9 cellular contexts compared by ENCODE assay signal in genomic region chr5:119470105-119470763, GRCh38. TPM values are rescaled to one million over a fixed set of nuclear protein-coding genes. Genes with fewer than 3 reads are reported as not detected.
A peak's percentile ranks its signal among the peaks of the same experiment; 100 is the strongest.
DNase-seq lines count a peak whose midpoint lies in the region; ATAC-seq and TF ChIP-seq lines count a peak whose summit lies in the region.
"Had no signal": no experiment of that assay in that cellular context is flagged by ENCODE, and none has a peak within 500 bp of the region (broad histone marks: within the 10 kb centered on the region; RNA-seq: fewer than 3 reads in every experiment).

No MANE protein-coding gene starts in this region.

- peaks cover 9% of the 10 kb centered on the region for H3K9me3 ChIP-seq in Karpas-422 (ENCODE audit: low read length)
- no peaks in the 10 kb centered on the region for H3K9me3 ChIP-seq in osteoblast (ENCODE audit: low read depth, low read length)

- no peak overlapping the region for H3K9ac ChIP-seq in Karpas-422 (ENCODE audit: low read length)

- H3K27me3 ChIP-seq in Karpas-422 (ENCODE audit: low read length) (no peaks in the 10 kb centered on the region), osteoblast (ENCODE audit: insufficient read depth, low read length) (no peaks in the 10 kb centered on the region)

- H3K4me3 ChIP-seq in Karpas-422 (ENCODE audit: low read length) = no peak overlapping the region
- H3K4me3 ChIP-seq in osteoblast (ENCODE audit: insufficient read depth, low read length) = no peak overlapping the region

- DNase-seq in left lobe of liver (ENCODE audit: low spot score) (no peak), Karpas-422 (no peak), osteoblast (ENCODE audit: insufficient read length, low spot score, missing footprints) (no peak), OCI-M1 (lab: John Stamatoyannopoulos, UW) (no peak)
- DNase-seq: kidney glomerular epithelial cell had no signal

- peaks cover 58% of the 10 kb centered on the region for H3K79me2 ChIP-seq in Karpas-422 (ENCODE audit: low read length)
- peaks cover 30% of the 10 kb centered on the region for H3K79me2 ChIP-seq in osteoblast (ENCODE audit: insufficient read depth, low read length)

- H3K4me2 ChIP-seq in Karpas-422 (ENCODE audit: low read depth, low read length, poor library complexity, severe bottlenecking) (no peak overlapping the region), osteoblast (ENCODE audit: insufficient read depth, low read length) (no peak overlapping the region)

- no peaks in the 10 kb centered on the region for H4K20me1 ChIP-seq in Karpas-422 (ENCODE audit: insufficient read depth, low read depth, low read length)
- peaks cover 7% of the 10 kb centered on the region for H4K20me1 ChIP-seq in osteoblast (ENCODE audit: insufficient read depth, low read length)

- no peak for TF ChIP-seq CTCF in osteoblast (IDR thresholded peaks at IDR 0.05; ENCODE audit: extremely low read depth, low read depth, low read length)

- ATAC-seq in GM18868 (IDR thresholded peaks at IDR 0.05; ENCODE audit: unreplicated experiment) (peak; percentile 86), GM21619 (IDR thresholded peaks at IDR 0.05; ENCODE audit: unreplicated experiment) (peak; percentile 47), HG03460 (IDR thresholded peaks at IDR 0.05; ENCODE audit: unreplicated experiment) (peak; percentile 63), left lobe of liver (peak; percentile 30)
- ATAC-seq: activated naive CD4-positive, alpha-beta T cell treated with anti-CD3 and anti-CD28 coated beads, Interleukin-2, amount 50 U/mL, for 72 hours had no signal

- H3K4me1 ChIP-seq in Karpas-422 (ENCODE audit: low read length) (peaks cover 12% of the 10 kb centered on the region), osteoblast (ENCODE audit: insufficient read depth, low read length) (no peaks in the 10 kb centered on the region)

- H3K9me2 ChIP-seq in Karpas-422 (replicated peaks; ENCODE audit: insufficient read depth, low read length) = no peaks in the 10 kb centered on the region

- no peak overlapping the region for H3K27ac ChIP-seq in Karpas-422 (ENCODE audit: low read length)
- H3K27ac ChIP-seq in osteoblast (ENCODE audit: low read depth, low read length) = no peak overlapping the region

- H3K36me3 ChIP-seq in Karpas-422 (ENCODE audit: insufficient read depth, low read length) (peaks cover 11% of the 10 kb centered on the region; the same call in 1 of the 2 replicates), osteoblast (ENCODE audit: insufficient read depth, low read length) (peaks cover 12% of the 10 kb centered on the region)

- no peak overlapping the region for H2AFZ ChIP-seq in Karpas-422 (ENCODE audit: low read length)
- no peak overlapping the region for H2AFZ ChIP-seq in osteoblast (ENCODE audit: low read length)

RNA-seq across cellular contexts. Expression of gene HSD17B4, which starts 17.9 kb away (rescaled TPM):
- 664 TPM for total RNA-seq in left lobe of liver
- total RNA-seq in Karpas-422 (2014; rRNA removed; shearing (Covaris generic); ENCODE audit: low replicate concordance) = 57.6 and 127 TPM in 2 replicates
- 130 and 134 TPM in 2 replicates for total RNA-seq in osteoblast

Comparison
In these comparisons a context has a peak if more than half of its experiments do, and no peak if none do; other contexts are left out.
1. ATAC-seq: peak in every context shown above with its lines; median percentile 86 in GM18868; 63 in HG03460; 47 in GM21619; 30 in left lobe of liver.